Comparison of ENCODE assay signal across 8 cellular contexts in genomic region chr1:96845464-96845863, GRCh38.
DNase-seq lines count a peak whose midpoint lies in the region; ATAC-seq and TF ChIP-seq lines count a peak whose summit lies in the region.

No MANE protein-coding gene starts in this region.

- no peaks in the 10 kb centered on the region for H3K27me3 ChIP-seq in transverse colon

- no peaks in the 10 kb centered on the region for H3K4me1 ChIP-seq in transverse colon

- H3K9me3 ChIP-seq in transverse colon, result no peaks in the 10 kb centered on the region

- TF ChIP-seq CTCF in GM12864 (IDR thresholded peaks at IDR 0.05; ENCODE audit: low read depth, low read length, missing control alignments), result peak; percentile 80
- peak; percentile 44 to 63 (median 45) for TF ChIP-seq CTCF in transverse colon (IDR thresholded peaks at IDR 0.05)

- in situ Hi-C loops in transverse colon (cut with MboI; ENCODE audit: low pct_ligation_motif_present in 1 of 4, low pct_unique_long_range_greater_than_20kb in 1 of 4, low sequenced_read_pairs in 3 of 4), result loop anchor here in 2 of 4 donors (25.0 kb wide), 1 partner anchor 608 kb away; no protein-coding TSS in a partner anchor

- TF ChIP-seq EP300 in transverse colon (IDR thresholded peaks at IDR 0.05; ENCODE audit: low read depth), result no peak

- no peak overlapping the region for H3K27ac ChIP-seq in transverse colon

- H3K4me3 ChIP-seq in GM12864 (ENCODE audit: low read depth, low read length) (no peak overlapping the region), transverse colon (no peak overlapping the region)

- DNase-seq in GM12864 (ENCODE audit: low read depth) (no peak), Kasumi-1 (lab: John Stamatoyannopoulos, UW) (peak; percentile 35 to 43), iPS-NIHi7 (ENCODE audit: extremely low spot score) (peak; percentile 82), transverse colon (peak; percentile 34), DMS153 treated with DMSO at 0.1 percent for 48 hours (lab: John Stamatoyannopoulos, UW; ENCODE audit: unreplicated experiment) (no peak)
- DNase-seq in activated T-cell treated with anti-CD3 and anti-CD28 coated beads, Interleukin-2, amount 50 U/mL, for 1 hour, result peak; percentile 23
- no peak for DNase-seq in activated effector memory CD4-positive, alpha-beta T cell treated with Interleukin-2 at 50 U/mL for 16 hours

- WGBS in transverse colon (ENCODE audit: low coverage in 1 of 2), 2 donors, result 52 to 64% methylated on average over 5 to 8 of the region's 8 CpGs

- intact Hi-C loops in transverse colon (cut with DNase I; ENCODE audit: low total_unique reads), result no loop called here

- H3K36me3 ChIP-seq in transverse colon, result no peaks in the 10 kb centered on the region

- no peak for TF ChIP-seq POLR2A in transverse colon (IDR thresholded peaks at IDR 0.05)

- peak; percentile 85 for ATAC-seq in GM21717 (IDR thresholded peaks at IDR 0.05; ENCODE audit: unreplicated experiment)

Comparison
In these comparisons a context has a peak if more than half of its experiments do, and no peak if none do; other contexts are left out.
1. DNase-seq: peak in Kasumi-1 (2 of 2), activated T-cell treated with anti-CD3 and anti-CD28 coated beads, Interleukin-2, amount 50 U/mL, for 1 hour (single experiment), iPS-NIHi7 (single experiment) and transverse colon (single experiment); none in GM12864 (single experiment), DMS153 treated with DMSO at 0.1 percent for 48 hours (single experiment) and activated effector memory CD4-positive, alpha-beta T cell treated with Interleukin-2 at 50 U/mL for 16 hours (single experiment).